In the genomic region with DNA sequence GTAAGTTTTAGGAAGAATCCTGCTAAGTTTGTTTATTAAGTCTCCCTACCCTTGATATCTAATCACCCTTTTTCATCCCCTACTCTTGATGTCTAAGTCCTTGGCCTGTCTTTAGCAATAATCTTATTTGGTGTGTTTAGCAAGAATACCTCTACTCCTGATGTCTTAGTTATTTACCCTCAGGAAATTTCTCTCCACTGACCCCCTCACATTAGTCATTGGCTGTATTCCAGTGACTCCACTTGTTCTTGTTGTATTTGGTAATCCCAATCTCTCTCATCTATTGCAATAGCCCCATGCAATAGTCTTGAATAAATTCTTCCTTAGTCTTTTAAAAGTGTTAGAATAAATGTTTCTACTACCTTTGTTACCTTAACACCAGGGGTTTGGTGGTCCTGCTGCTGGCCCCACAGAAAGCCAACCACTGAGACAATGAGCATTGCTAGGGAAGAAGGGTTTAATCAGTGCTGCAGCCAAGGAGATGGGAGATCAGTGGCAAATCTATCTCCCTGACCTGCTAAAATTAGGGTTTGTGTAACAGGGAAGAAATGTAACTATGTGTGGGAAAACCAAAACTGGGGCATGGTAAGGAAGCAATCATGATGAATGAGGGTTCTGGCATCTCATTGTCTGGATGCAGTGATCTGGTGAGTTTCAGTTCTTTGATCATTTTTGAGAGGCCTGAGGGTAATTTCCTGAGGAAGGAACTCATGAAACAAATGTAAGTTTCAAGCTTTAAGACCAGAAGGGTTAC, we compare ENCODE assay signal across 13 cellular contexts.
DNase-seq lines count a peak whose midpoint lies in the region; ATAC-seq and TF ChIP-seq lines count a peak whose summit lies in the region.
"Had no signal": no experiment of that assay in that cellular context is flagged by ENCODE, and none has a peak within 500 bp of the region (broad histone marks: within the 10 kb centered on the region; RNA-seq: fewer than 3 reads in every experiment).

No MANE protein-coding gene starts in this region.

- 0 out of 2 replicates have a peak overlapping the region, but pooled peaks have one; percentile 1 for H2AFZ ChIP-seq in GM23338
- no peak overlapping the region for H2AFZ ChIP-seq in fibroblast of lung (ENCODE audit: low read length)

- no peak for TF ChIP-seq CTCF in GM23338 (conservative IDR thresholded peaks at IDR 0.05; ENCODE audit: low read depth in 2 of 2)
- TF ChIP-seq CTCF in RWPE1 (conservative IDR thresholded peaks at IDR 0.05; ENCODE audit: low read depth): no peak
- no peak for TF ChIP-seq CTCF in fibroblast of lung (conservative IDR thresholded peaks at IDR 0.05 in 1 of 2, IDR thresholded peaks at IDR 0.05 in 1 of 2; ENCODE audit: low read depth in 1 of 2, low read length in 2 of 2)
- no peak for TF ChIP-seq CTCF in ovary (IDR thresholded peaks at IDR 0.05)

- intact Hi-C loops in ovary (cut with DNase I): no loop called here

- no peaks in the 10 kb centered on the region for H3K27me3 ChIP-seq in GM23338 (ENCODE audit: insufficient read depth)
- H3K27me3 ChIP-seq in fibroblast of lung (ENCODE audit: control insufficient read depth, insufficient read depth, low read length): no peaks in the 10 kb centered on the region
- H3K27me3 ChIP-seq in ovary: no peaks in the 10 kb centered on the region

- peaks cover 2% of the 10 kb centered on the region for H3K27me3 Mint-ChIP-seq in GM23338 (ENCODE audit: insufficient read depth, low read depth, poor library complexity)
- H3K27me3 Mint-ChIP-seq: activated naive CD8-positive, alpha-beta T cell treated with anti-CD3 and anti-CD28 coated beads, Interleukin-2, amount 50 U/mL, for 24 hours had no signal

- no peak overlapping the region for H3K4me3 Mint-ChIP-seq in GM23338
- H3K4me3 Mint-ChIP-seq: activated naive CD8-positive, alpha-beta T cell treated with anti-CD3 and anti-CD28 coated beads, Interleukin-2, amount 50 U/mL, for 24 hours had no signal

- no peak overlapping the region for H3K9ac ChIP-seq in fibroblast of lung (ENCODE audit: insufficient read depth, low read length)
- H3K9ac ChIP-seq: KMS-11 had no signal

- CTCF ChIA-PET in RWPE1 (lab: Yijun Ruan, JAX): no interaction called here

- H3K9me3 Mint-ChIP-seq in GM23338: peaks cover 6% of the 10 kb centered on the region; the same call in 2 of the 3 replicates
- H3K9me3 Mint-ChIP-seq: activated naive CD8-positive, alpha-beta T cell treated with anti-CD3 and anti-CD28 coated beads, Interleukin-2, amount 50 U/mL, for 24 hours had no signal

- H3K9me3 ChIP-seq in fibroblast of lung (ENCODE audit: control insufficient read depth, insufficient read depth, low read depth, low read length): no peaks in the 10 kb centered on the region
- H3K9me3 ChIP-seq in ovary: no peaks in the 10 kb centered on the region
- H3K9me3 ChIP-seq: HAP-1 had no signal

- H3K4me3 ChIP-seq in GM23338 (no peak overlapping the region), fibroblast of lung (replicated peaks in 1 of 4; ENCODE audit: control extremely low read depth in 1 of 4, insufficient read depth in 1 of 4, low read depth in 3 of 4, low read length in 4 of 4) (no peak overlapping the region), ovary (no peak overlapping the region)
- H3K4me3 ChIP-seq: HAP-1 had no signal

- no peak overlapping the region for H3K27ac Mint-ChIP-seq in GM23338
- H3K27ac Mint-ChIP-seq: activated naive CD8-positive, alpha-beta T cell treated with anti-CD3 and anti-CD28 coated beads, Interleukin-2, amount 50 U/mL, for 24 hours had no signal

- H3K4me2 ChIP-seq in GM23338 (no peak overlapping the region), fibroblast of lung (ENCODE audit: extremely low read depth, insufficient read depth, low read length) (no peak overlapping the region)
- H3K4me2 ChIP-seq: KMS-11 had no signal

- POLR2A ChIA-PET in RWPE1 (lab: Yijun Ruan, JAX; ENCODE audit: low non-redundant PET): no interaction called here

- ATAC-seq in GM23338 (peak; percentile 84), GM19463 (IDR thresholded peaks at IDR 0.05; ENCODE audit: unreplicated experiment) (no peak)
- ATAC-seq: activated naive CD8-positive, alpha-beta T cell treated with anti-CD3 and anti-CD28 coated beads, Interleukin-2, amount 50 U/mL, for 24 hours had no signal

- no peaks in the 10 kb centered on the region for H3K36me3 ChIP-seq in GM23338 (ENCODE audit: insufficient read depth)
- H3K36me3 ChIP-seq in fibroblast of lung (ENCODE audit: control insufficient read depth, insufficient read depth, low read length): no peaks in the 10 kb centered on the region
- no peaks in the 10 kb centered on the region for H3K36me3 ChIP-seq in ovary
- H3K36me3 ChIP-seq: HAP-1 had no signal

- no peaks in the 10 kb centered on the region for H3K9me2 ChIP-seq in GM23338 (ENCODE audit: insufficient read depth)

- H3K36me3 Mint-ChIP-seq in GM23338 (ENCODE audit: low read depth): no peaks in the 10 kb centered on the region; the same call in 2 of the 3 replicates

- DNase-seq in GM23338 (ENCODE audit: low spot score) (no peak), RWPE1 (ENCODE audit: low spot score) (peak; percentile 38), fibroblast of lung (ENCODE audit: low read depth in 2 of 2) (peak; percentile 17 to 45), renal cortical epithelial cell (ENCODE audit: low read depth) (peak; percentile 75), OCI-M1 (lab: John Stamatoyannopoulos, UW) (no peak), ovary (no peak), DMS53 (lab: John Stamatoyannopoulos, UW) (no peak)
- DNase-seq: activated naive CD8-positive, alpha-beta T cell treated with anti-CD3 and anti-CD28 coated beads, Interleukin-2, amount 50 U/mL, for 24 hours; NCI-H2107; T-helper 9 cell had no signal

- H3F3A ChIP-seq in GM23338 (replicated peaks; ENCODE audit: low read depth): no peaks in the 10 kb centered on the region

- H3K27ac ChIP-seq in GM23338 (ENCODE audit: low read depth) (no peak overlapping the region), RWPE1 (no peak overlapping the region), fibroblast of lung (ENCODE audit: insufficient read depth, low read length) (no peak overlapping the region), ovary (no peak overlapping the region)
- H3K27ac ChIP-seq: KMS-11 had no signal

- TF ChIP-seq POLR2A in ovary (IDR thresholded peaks at IDR 0.05): no peak

- 0 out of 2 replicates have a peak, but pooled peaks cover 4% of the 10 kb centered on the region for H3K4me1 ChIP-seq in GM23338 (ENCODE audit: insufficient read depth)
- no peaks in the 10 kb centered on the region for H3K4me1 ChIP-seq in fibroblast of lung (ENCODE audit: control insufficient read depth, extremely low read depth, insufficient read depth, low read length)
- no peaks in the 10 kb centered on the region for H3K4me1 ChIP-seq in ovary (ENCODE audit: insufficient read depth)

- H4K20me1 ChIP-seq in GM23338 (replicated peaks; ENCODE audit: insufficient read depth) (no peaks in the 10 kb centered on the region), fibroblast of lung (ENCODE audit: control insufficient read depth, extremely low read depth, insufficient read depth, low read length) (no peaks in the 10 kb centered on the region)

- H3K79me2 ChIP-seq in GM23338 (replicated peaks; ENCODE audit: insufficient read depth) (no peaks in the 10 kb centered on the region), fibroblast of lung (ENCODE audit: control insufficient read depth, insufficient read depth, low read length) (no peaks in the 10 kb centered on the region)

- H3K4me1 Mint-ChIP-seq in GM23338: peaks cover 14% of the 10 kb centered on the region; the same call in 2 of the 3 replicates

- TF ChIP-seq EP300 in ovary (IDR thresholded peaks at IDR 0.05): no peak

Comparison
In these comparisons a context has a peak if more than half of its experiments do, and no peak if none do; other contexts are left out.
1. DNase-seq: peak in RWPE1 (single experiment), fibroblast of lung (2 of 2) and renal cortical epithelial cell (single experiment); none in GM23338 (single experiment), OCI-M1 (single experiment), ovary (0 of 5) and DMS53 (single experiment).